In the genomic region with DNA sequence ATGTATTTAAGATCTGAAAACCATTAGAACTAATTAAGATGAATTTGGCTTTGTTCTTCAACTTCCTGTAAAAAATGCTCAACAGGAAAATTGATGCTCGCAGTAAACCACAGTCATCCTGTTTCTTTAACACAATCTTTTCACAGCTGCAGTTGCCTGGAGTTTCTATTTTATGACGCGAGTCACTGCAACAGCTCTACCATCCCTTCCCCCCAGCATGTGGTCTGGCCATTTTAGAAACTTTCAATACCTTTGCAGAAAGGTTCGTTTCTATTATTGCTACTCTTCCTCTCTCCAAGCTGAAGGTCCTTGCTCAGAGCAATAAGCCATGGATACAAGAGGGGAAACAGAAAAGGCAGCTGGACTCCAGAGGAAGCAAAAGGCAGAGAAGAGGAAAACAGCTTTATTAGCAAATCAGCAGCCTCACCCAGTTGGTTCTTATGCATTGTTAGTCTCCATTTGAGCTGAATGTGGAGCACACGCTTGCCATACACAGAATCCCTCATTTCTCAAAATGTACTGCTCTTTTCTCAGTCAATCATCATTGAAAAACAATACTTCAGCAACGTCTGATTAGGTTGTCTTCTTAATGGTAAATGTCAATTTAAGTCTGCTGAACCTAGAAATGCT, we compare ENCODE assay signal across 1 cellular context.
TF ChIP-seq lines count a peak whose summit lies in the region.

No MANE protein-coding gene starts in this region.

TF ChIP-seq in GM12878, 131 proteins besides CTCF, POLR2A, EP300 and RAD21 (continued from another document and continues in another):
- peak; percentile 40; the same call in 1 of the 2 replicates for TF ChIP-seq ZNF24 (IDR thresholded peaks at IDR 0.05)
- no peak for TF ChIP-seq NFYA (IDR thresholded peaks at IDR 0.05; ENCODE audit: borderline replicate concordance, low read depth, low read length)
- peak; percentile 60; the same call in 1 of the 2 replicates for TF ChIP-seq HDGF (IDR thresholded peaks at IDR 0.05)
- 0 out of 2 replicates have a peak, but pooled peaks have one; percentile 72 for TF ChIP-seq ZNF207 (IDR thresholded peaks at IDR 0.05; ENCODE audit: borderline replicate concordance)
- TF ChIP-seq, protein P1, sequence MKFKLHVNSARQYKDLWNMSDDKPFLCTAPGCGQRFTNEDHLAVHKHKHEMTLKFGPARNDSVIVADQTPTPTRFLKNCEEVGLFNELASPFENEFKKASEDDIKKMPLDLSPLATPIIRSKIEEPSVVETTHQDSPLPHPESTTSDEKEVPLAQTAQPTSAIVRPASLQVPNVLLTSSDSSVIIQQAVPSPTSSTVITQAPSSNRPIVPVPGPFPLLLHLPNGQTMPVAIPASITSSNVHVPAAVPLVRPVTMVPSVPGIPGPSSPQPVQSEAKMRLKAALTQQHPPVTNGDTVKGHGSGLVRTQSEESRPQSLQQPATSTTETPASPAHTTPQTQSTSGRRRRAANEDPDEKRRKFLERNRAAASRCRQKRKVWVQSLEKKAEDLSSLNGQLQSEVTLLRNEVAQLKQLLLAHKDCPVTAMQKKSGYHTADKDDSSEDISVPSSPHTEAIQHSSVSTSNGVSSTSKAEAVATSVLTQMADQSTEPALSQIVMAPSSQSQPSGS (IDR thresholded peaks at IDR 0.05; ENCODE audit: low read length) = peak; percentile 85
- TF ChIP-seq, protein P2, sequence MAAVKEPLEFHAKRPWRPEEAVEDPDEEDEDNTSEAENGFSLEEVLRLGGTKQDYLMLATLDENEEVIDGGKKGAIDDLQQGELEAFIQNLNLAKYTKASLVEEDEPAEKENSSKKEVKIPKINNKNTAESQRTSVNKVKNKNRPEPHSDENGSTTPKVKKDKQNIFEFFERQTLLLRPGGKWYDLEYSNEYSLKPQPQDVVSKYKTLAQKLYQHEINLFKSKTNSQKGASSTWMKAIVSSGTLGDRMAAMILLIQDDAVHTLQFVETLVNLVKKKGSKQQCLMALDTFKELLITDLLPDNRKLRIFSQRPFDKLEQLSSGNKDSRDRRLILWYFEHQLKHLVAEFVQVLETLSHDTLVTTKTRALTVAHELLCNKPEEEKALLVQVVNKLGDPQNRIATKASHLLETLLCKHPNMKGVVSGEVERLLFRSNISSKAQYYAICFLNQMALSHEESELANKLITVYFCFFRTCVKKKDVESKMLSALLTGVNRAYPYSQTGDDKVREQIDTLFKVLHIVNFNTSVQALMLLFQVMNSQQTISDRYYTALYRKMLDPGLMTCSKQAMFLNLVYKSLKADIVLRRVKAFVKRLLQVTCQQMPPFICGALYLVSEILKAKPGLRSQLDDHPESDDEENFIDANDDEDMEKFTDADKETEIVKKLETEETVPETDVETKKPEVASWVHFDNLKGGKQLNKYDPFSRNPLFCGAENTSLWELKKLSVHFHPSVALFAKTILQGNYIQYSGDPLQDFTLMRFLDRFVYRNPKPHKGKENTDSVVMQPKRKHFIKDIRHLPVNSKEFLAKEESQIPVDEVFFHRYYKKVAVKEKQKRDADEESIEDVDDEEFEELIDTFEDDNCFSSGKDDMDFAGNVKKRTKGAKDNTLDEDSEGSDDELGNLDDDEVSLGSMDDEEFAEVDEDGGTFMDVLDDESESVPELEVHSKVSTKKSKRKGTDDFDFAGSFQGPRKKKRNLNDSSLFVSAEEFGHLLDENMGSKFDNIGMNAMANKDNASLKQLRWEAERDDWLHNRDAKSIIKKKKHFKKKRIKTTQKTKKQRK (IDR thresholded peaks at IDR 0.05; ENCODE audit: low read depth, low read length) = no peak
- TF ChIP-seq, protein P3, sequence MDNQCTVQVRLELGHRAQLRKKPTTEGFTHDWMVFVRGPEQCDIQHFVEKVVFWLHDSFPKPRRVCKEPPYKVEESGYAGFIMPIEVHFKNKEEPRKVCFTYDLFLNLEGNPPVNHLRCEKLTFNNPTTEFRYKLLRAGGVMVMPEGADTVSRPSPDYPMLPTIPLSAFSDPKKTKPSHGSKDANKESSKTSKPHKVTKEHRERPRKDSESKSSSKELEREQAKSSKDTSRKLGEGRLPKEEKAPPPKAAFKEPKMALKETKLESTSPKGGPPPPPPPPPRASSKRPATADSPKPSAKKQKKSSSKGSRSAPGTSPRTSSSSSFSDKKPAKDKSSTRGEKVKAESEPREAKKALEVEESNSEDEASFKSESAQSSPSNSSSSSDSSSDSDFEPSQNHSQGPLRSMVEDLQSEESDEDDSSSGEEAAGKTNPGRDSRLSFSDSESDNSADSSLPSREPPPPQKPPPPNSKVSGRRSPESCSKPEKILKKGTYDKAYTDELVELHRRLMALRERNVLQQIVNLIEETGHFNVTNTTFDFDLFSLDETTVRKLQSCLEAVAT (IDR thresholded peaks at IDR 0.05) = peak; percentile 92
- TF ChIP-seq POLR2AphosphoS2 (IDR thresholded peaks at IDR 0.05; ENCODE audit: low read depth, low read length) = peak; percentile 47; the same call in 1 of the 2 replicates
- peak; percentile 86 for TF ChIP-seq CBFB (IDR thresholded peaks at IDR 0.05; ENCODE audit: low read depth)
- TF ChIP-seq YBX1 (IDR thresholded peaks at IDR 0.05) = no peak
- 0 out of 2 replicates have a peak, but pooled peaks have one; percentile 95 for TF ChIP-seq WRNIP1 (IDR thresholded peaks at IDR 0.05; ENCODE audit: borderline replicate concordance, low read depth, low read length)
- TF ChIP-seq CEBPB (IDR thresholded peaks at IDR 0.05; ENCODE audit: borderline replicate concordance in 1 of 2, low read depth in 2 of 2, low read length in 2 of 2) = peak in 1 of 2 experiments; percentile 23; a peak in 1 of 4 replicates
- peak; percentile 35 to 72 for TF ChIP-seq BHLHE40 (IDR thresholded peaks at IDR 0.05; ENCODE audit: borderline replicate concordance in 1 of 2, low read depth in 2 of 2, low read length in 1 of 2)
- TF ChIP-seq LARP7 (IDR thresholded peaks at IDR 0.05) = 0 out of 2 replicates have a peak, but pooled peaks have one; percentile 16
- TF ChIP-seq EED (IDR thresholded peaks at IDR 0.05; ENCODE audit: low read depth) = peak; percentile 80
- TF ChIP-seq NBN (IDR thresholded peaks at IDR 0.05) = peak; percentile 91
- TF ChIP-seq BCL11A (IDR thresholded peaks at IDR 0.05; ENCODE audit: low read depth, low read length) = peak; percentile 29; the same call in 1 of the 2 replicates
- TF ChIP-seq RB1 (IDR thresholded peaks at IDR 0.05; ENCODE audit: borderline replicate concordance) = no peak
- peak; percentile 88; the same call in 1 of the 2 replicates for TF ChIP-seq DPF2 (IDR thresholded peaks at IDR 0.05)
- TF ChIP-seq JUNB (IDR thresholded peaks at IDR 0.05) = peak; percentile 45
- TF ChIP-seq SMAD1 (IDR thresholded peaks at IDR 0.05; ENCODE audit: low read depth, partially characterized antibody) = peak; percentile 86
- peak in 1 of 2 experiments; percentile 86; a peak in 2 of 4 replicates for TF ChIP-seq ETV6 (conservative IDR thresholded peaks at IDR 0.05 in 1 of 2, IDR thresholded peaks at IDR 0.05 in 1 of 2; ENCODE audit: borderline replicate concordance in 1 of 2, low read depth in 1 of 2)
- TF ChIP-seq, protein P4, sequence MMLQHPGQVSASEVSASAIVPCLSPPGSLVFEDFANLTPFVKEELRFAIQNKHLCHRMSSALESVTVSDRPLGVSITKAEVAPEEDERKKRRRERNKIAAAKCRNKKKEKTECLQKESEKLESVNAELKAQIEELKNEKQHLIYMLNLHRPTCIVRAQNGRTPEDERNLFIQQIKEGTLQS (IDR thresholded peaks at IDR 0.05; ENCODE audit: borderline replicate concordance, extremely low read depth, low read depth, low read length) = no peak
- peak; percentile 88 for TF ChIP-seq MXI1 (IDR thresholded peaks at IDR 0.05; ENCODE audit: low read depth, low read length)
- no peak for TF ChIP-seq SUZ12 (IDR thresholded peaks at IDR 0.05; ENCODE audit: unreplicated experiment)
- TF ChIP-seq, protein P5, sequence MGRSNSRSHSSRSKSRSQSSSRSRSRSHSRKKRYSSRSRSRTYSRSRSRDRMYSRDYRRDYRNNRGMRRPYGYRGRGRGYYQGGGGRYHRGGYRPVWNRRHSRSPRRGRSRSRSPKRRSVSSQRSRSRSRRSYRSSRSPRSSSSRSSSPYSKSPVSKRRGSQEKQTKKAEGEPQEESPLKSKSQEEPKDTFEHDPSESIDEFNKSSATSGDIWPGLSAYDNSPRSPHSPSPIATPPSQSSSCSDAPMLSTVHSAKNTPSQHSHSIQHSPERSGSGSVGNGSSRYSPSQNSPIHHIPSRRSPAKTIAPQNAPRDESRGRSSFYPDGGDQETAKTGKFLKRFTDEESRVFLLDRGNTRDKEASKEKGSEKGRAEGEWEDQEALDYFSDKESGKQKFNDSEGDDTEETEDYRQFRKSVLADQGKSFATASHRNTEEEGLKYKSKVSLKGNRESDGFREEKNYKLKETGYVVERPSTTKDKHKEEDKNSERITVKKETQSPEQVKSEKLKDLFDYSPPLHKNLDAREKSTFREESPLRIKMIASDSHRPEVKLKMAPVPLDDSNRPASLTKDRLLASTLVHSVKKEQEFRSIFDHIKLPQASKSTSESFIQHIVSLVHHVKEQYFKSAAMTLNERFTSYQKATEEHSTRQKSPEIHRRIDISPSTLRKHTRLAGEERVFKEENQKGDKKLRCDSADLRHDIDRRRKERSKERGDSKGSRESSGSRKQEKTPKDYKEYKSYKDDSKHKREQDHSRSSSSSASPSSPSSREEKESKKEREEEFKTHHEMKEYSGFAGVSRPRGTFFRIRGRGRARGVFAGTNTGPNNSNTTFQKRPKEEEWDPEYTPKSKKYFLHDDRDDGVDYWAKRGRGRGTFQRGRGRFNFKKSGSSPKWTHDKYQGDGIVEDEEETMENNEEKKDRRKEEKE (IDR thresholded peaks at IDR 0.05) = no peak
- peak; percentile 90 for TF ChIP-seq ATF7 (IDR thresholded peaks at IDR 0.05; ENCODE audit: low read depth)
- TF ChIP-seq SREBF2 (IDR thresholded peaks at IDR 0.05; ENCODE audit: low read length) = no peak
- TF ChIP-seq ZBED1 (IDR thresholded peaks at IDR 0.05; ENCODE audit: borderline replicate concordance) = peak; percentile 81; the same call in 1 of the 2 replicates
- TF ChIP-seq, protein P6, sequence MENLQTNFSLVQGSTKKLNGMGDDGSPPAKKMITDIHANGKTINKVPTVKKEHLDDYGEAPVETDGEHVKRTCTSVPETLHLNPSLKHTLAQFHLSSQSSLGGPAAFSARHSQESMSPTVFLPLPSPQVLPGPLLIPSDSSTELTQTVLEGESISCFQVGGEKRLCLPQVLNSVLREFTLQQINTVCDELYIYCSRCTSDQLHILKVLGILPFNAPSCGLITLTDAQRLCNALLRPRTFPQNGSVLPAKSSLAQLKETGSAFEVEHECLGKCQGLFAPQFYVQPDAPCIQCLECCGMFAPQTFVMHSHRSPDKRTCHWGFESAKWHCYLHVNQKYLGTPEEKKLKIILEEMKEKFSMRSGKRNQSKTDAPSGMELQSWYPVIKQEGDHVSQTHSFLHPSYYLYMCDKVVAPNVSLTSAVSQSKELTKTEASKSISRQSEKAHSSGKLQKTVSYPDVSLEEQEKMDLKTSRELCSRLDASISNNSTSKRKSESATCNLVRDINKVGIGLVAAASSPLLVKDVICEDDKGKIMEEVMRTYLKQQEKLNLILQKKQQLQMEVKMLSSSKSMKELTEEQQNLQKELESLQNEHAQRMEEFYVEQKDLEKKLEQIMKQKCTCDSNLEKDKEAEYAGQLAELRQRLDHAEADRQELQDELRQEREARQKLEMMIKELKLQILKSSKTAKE (IDR thresholded peaks at IDR 0.05; ENCODE audit: low read depth, poor library complexity, severe bottlenecking) = peak; percentile 90
- no peak for TF ChIP-seq BRCA1 (IDR thresholded peaks at IDR 0.05; ENCODE audit: low read depth, low read length)
- peak; percentile 90 for TF ChIP-seq CREB1 (IDR thresholded peaks at IDR 0.05; ENCODE audit: low read depth)
- peak; percentile 69; the same call in 1 of the 2 replicates for TF ChIP-seq MYB (IDR thresholded peaks at IDR 0.05; ENCODE audit: borderline replicate concordance, low read depth, low read length)
- 0 out of 2 replicates have a peak, but pooled peaks have one; percentile 62 for TF ChIP-seq TBL1XR1 (IDR thresholded peaks at IDR 0.05; ENCODE audit: low read depth, low read length)
- no peak for TF ChIP-seq TARDBP (IDR thresholded peaks at IDR 0.05; ENCODE audit: borderline replicate concordance)
- TF ChIP-seq, protein P7, sequence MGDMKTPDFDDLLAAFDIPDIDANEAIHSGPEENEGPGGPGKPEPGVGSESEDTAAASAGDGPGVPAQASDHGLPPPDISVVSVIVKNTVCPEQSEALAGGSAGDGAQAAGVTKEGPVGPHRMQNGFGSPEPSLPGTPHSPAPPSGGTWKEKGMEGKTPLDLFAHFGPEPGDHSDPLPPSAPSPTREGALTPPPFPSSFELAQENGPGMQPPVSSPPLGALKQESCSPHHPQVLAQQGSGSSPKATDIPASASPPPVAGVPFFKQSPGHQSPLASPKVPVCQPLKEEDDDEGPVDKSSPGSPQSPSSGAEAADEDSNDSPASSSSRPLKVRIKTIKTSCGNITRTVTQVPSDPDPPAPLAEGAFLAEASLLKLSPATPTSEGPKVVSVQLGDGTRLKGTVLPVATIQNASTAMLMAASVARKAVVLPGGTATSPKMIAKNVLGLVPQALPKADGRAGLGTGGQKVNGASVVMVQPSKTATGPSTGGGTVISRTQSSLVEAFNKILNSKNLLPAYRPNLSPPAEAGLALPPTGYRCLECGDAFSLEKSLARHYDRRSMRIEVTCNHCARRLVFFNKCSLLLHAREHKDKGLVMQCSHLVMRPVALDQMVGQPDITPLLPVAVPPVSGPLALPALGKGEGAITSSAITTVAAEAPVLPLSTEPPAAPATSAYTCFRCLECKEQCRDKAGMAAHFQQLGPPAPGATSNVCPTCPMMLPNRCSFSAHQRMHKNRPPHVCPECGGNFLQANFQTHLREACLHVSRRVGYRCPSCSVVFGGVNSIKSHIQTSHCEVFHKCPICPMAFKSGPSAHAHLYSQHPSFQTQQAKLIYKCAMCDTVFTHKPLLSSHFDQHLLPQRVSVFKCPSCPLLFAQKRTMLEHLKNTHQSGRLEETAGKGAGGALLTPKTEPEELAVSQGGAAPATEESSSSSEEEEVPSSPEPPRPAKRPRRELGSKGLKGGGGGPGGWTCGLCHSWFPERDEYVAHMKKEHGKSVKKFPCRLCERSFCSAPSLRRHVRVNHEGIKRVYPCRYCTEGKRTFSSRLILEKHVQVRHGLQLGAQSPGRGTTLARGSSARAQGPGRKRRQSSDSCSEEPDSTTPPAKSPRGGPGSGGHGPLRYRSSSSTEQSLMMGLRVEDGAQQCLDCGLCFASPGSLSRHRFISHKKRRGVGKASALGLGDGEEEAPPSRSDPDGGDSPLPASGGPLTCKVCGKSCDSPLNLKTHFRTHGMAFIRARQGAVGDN (IDR thresholded peaks at IDR 0.05) = peak; percentile 87
- peak; percentile 45 for TF ChIP-seq KLF5 (IDR thresholded peaks at IDR 0.05; ENCODE audit: partially characterized antibody)
- TF ChIP-seq IKZF1 (conservative IDR thresholded peaks at IDR 0.05) = peak; percentile 94
